In genomic region chr2:62036229-62036628, GRCh38 we compare ENCODE assay signal across 32 cellular contexts.
DNase-seq lines count a peak whose midpoint lies in the region; FAIRE-seq and TF ChIP-seq lines count a peak whose summit lies in the region.
"Had no signal": no experiment of that assay in that cellular context is flagged by ENCODE, and none has a peak within 500 bp of the region (broad histone marks: within the 10 kb centered on the region; RNA-seq: fewer than 3 reads in every experiment).

No MANE protein-coding gene starts in this region.

- H3K9me3 ChIP-seq in HEK293 (ENCODE audit: control insufficient read depth, insufficient read depth, low read depth, low read length) (no peaks in the 10 kb centered on the region), neural progenitor cell (ENCODE audit: low read depth) (no peaks in the 10 kb centered on the region)
- H3K9me3 ChIP-seq: A549, BE2C, BLaER1, Caco-2 had no signal

- no peaks in the 10 kb centered on the region for H3F3A ChIP-seq in neural progenitor cell (ENCODE audit: low read depth)

- H3K36me3 Mint-ChIP-seq in neural progenitor cell, result no peaks in the 10 kb centered on the region
- no peaks in the 10 kb centered on the region for H3K36me3 Mint-ChIP-seq in chondrocyte (ENCODE audit: low read depth)

- no peaks in the 10 kb centered on the region for H4K20me1 ChIP-seq in neural progenitor cell (ENCODE audit: low read depth)
- H4K20me1 ChIP-seq: BLaER1; BLaER1 treated with 17β-estradiol and CSF1 and Interleukin-3, amounts not matched to agents 10 nM and 100 nM had no signal

- H3K27ac Mint-ChIP-seq in neural progenitor cell, result no peak overlapping the region
- H3K27ac Mint-ChIP-seq in chondrocyte (ENCODE audit: unreplicated experiment), result no peak overlapping the region
- H3K27ac Mint-ChIP-seq: B cell; CD14-positive monocyte; CD4-positive, alpha-beta memory T cell; CD4-positive, alpha-beta T cell; CD4-positive, CD25-positive, alpha-beta regulatory T cell; CD8-positive, alpha-beta T cell had no signal

- POLR2A ChIA-PET in HEK293 (lab: Yijun Ruan, JAX), result no interaction called here

- no peak overlapping the region for H3K4me2 ChIP-seq in neural progenitor cell
- H3K4me2 ChIP-seq: A549, BLaER1 had no signal

- H3K4me3 Mint-ChIP-seq in neural progenitor cell, result no peak overlapping the region
- H3K4me3 Mint-ChIP-seq in chondrocyte (ENCODE audit: unreplicated experiment), result no peak overlapping the region
- H3K4me3 Mint-ChIP-seq: B cell; CD14-positive monocyte; CD4-positive, alpha-beta memory T cell; CD4-positive, alpha-beta T cell; CD4-positive, CD25-positive, alpha-beta regulatory T cell; CD8-positive, alpha-beta memory T cell; CD8-positive, alpha-beta T cell had no signal

- H3K27me3 ChIP-seq in neural progenitor cell, result no peaks in the 10 kb centered on the region
- H3K27me3 ChIP-seq: BE2C; BLaER1; BLaER1 treated with 17β-estradiol and CSF1 and Interleukin-3, amounts not matched to agents 10 nM and 100 nM had no signal

- H3K79me2 ChIP-seq in neural progenitor cell (ENCODE audit: low read depth), result no peaks in the 10 kb centered on the region

- peaks cover 12% of the 10 kb centered on the region; the same call in 1 of the 2 replicates for H3K4me1 ChIP-seq in HEK293 (ENCODE audit: control insufficient read depth, insufficient read depth, low read length)
- peaks cover 5% of the 10 kb centered on the region for H3K4me1 ChIP-seq in neural progenitor cell
- H3K4me1 ChIP-seq: A549, BE2C had no signal

- TF ChIP-seq CTCF in HEK293 (tag by site-specific recombination; IDR thresholded peaks at IDR 0.05), result no peak
- no peak for TF ChIP-seq CTCF in neural progenitor cell (IDR thresholded peaks at IDR 0.05)
- no peak for TF ChIP-seq CTCF in chondrocyte (IDR thresholded peaks at IDR 0.05)

- no peaks in the 10 kb centered on the region for H3K27me3 Mint-ChIP-seq in neural progenitor cell (ENCODE audit: insufficient read depth, low read depth)
- H3K27me3 Mint-ChIP-seq in chondrocyte (ENCODE audit: low read depth), result no peaks in the 10 kb centered on the region
- H3K27me3 Mint-ChIP-seq: B cell; CD4-positive, alpha-beta memory T cell; CD4-positive, alpha-beta T cell; CD4-positive, CD25-positive, alpha-beta regulatory T cell; CD8-positive, alpha-beta memory T cell had no signal

- no peak overlapping the region for H3K4me3 ChIP-seq in HEK293 (ENCODE audit: low read depth, low read length)
- H3K4me3 ChIP-seq in neural progenitor cell, result no peak overlapping the region
- H3K4me3 ChIP-seq: A549; BLaER1; BLaER1 treated with 17β-estradiol and CSF1 and Interleukin-3, amounts not matched to agents 10 nM and 100 nM had no signal

- H3K4me1 Mint-ChIP-seq in neural progenitor cell (no peaks in the 10 kb centered on the region), chondrocyte (ENCODE audit: low read depth) (peaks cover 12% of the 10 kb centered on the region)

- H3K9me3 Mint-ChIP-seq in neural progenitor cell, result no peaks in the 10 kb centered on the region
- no peaks in the 10 kb centered on the region for H3K9me3 Mint-ChIP-seq in chondrocyte (ENCODE audit: low read depth)
- H3K9me3 Mint-ChIP-seq: CD4-positive, alpha-beta memory T cell; CD4-positive, alpha-beta T cell; CD8-positive, alpha-beta memory T cell; CD8-positive, alpha-beta T cell had no signal

- H3K27ac ChIP-seq in HEK293 (ENCODE audit: extremely low read depth, low read depth, low read length) (no peak overlapping the region), neural progenitor cell (peak overlapping the region; percentile 1)
- H3K27ac ChIP-seq: 22Rv1, A549, BLaER1, C4-2B had no signal

- no peak for TF ChIP-seq POLR2A in GM12891 (IDR thresholded peaks at IDR 0.05; ENCODE audit: low read depth, low read length)

- CTCF ChIA-PET in HEK293 (lab: Yijun Ruan, JAX), result no interaction called here

- H3K36me3 ChIP-seq in HEK293 (ENCODE audit: control insufficient read depth in 2 of 2, insufficient read depth in 1 of 2, low read length in 2 of 2), result no peaks in the 10 kb centered on the region
- no peaks in the 10 kb centered on the region for H3K36me3 ChIP-seq in neural progenitor cell
- H3K36me3 ChIP-seq: BE2C, BLaER1 had no signal

- peak; percentile 28 for FAIRE-seq in GM12891 (lab: Jason Lieb, UNC)
- FAIRE-seq: A204.1, A549, D721Med had no signal

- no peak overlapping the region for H2AFZ ChIP-seq in neural progenitor cell (replicated peaks)

- no peak overlapping the region for H3K9ac ChIP-seq in neural progenitor cell
- H3K9ac ChIP-seq: BLaER1; BLaER1 treated with 17β-estradiol and CSF1 and Interleukin-3, amounts not matched to agents 10 nM and 100 nM had no signal

- no peak for DNase-seq in GM12891 (ENCODE audit: insufficient read length, low spot score)
- no peak for DNase-seq in neural progenitor cell (ENCODE audit: low spot score)
- no peak for DNase-seq in chondrocyte (ENCODE audit: low spot score)
- no peak for DNase-seq in T-helper 1 cell
- no peak for DNase-seq in EL
- DNase-seq: 8988T; ACHN; AML-193; BE2C; C1 segment of cervical spinal cord; Caco-2; Calu3; CD4-positive, alpha-beta memory T cell; CD4-positive, alpha-beta T cell; CD4-positive, CD25-positive, alpha-beta regulatory T cell; CD8-positive, alpha-beta memory T cell; CD8-positive, alpha-beta T cell; COR-L47; DMS 273 treated with DMSO at 0.1 percent for 48 hours; DMS153; DMS53; DND-41 had no signal

TF ChIP-seq in GM12891, 5 proteins besides CTCF, POLR2A, EP300 and RAD21:
- TF ChIP-seq TAF1 (IDR thresholded peaks at IDR 0.05; ENCODE audit: low read depth, low read length) (no peak), SPI1 (IDR thresholded peaks at IDR 0.05; ENCODE audit: low read depth, low read length) (no peak), PAX5 (IDR thresholded peaks at IDR 0.05; ENCODE audit: insufficient read depth, low read length, severe bottlenecking) (no peak), POLR2AphosphoS5 (IDR thresholded peaks at IDR 0.05; ENCODE audit: low read depth, low read length) (no peak), POU2F2 (IDR thresholded peaks at IDR 0.05; ENCODE audit: low read depth, low read length) (no peak)
TF ChIP-seq in GM12891: peak in this region for 0.

TF ChIP-seq in HEK293, 187 proteins besides CTCF, POLR2A, EP300 and RAD21:
- TF ChIP-seq ZNF677 (tag by site-specific recombination; IDR thresholded peaks at IDR 0.05) (peak; percentile 94), ZNF138 (tag by site-specific recombination; IDR thresholded peaks at IDR 0.05; ENCODE audit: borderline replicate concordance) (no peak), ZNF560 (tag by site-specific recombination; IDR thresholded peaks at IDR 0.05; ENCODE audit: borderline replicate concordance) (no peak)
